1 cellular context compared by ENCODE assay signal in the genomic region with DNA sequence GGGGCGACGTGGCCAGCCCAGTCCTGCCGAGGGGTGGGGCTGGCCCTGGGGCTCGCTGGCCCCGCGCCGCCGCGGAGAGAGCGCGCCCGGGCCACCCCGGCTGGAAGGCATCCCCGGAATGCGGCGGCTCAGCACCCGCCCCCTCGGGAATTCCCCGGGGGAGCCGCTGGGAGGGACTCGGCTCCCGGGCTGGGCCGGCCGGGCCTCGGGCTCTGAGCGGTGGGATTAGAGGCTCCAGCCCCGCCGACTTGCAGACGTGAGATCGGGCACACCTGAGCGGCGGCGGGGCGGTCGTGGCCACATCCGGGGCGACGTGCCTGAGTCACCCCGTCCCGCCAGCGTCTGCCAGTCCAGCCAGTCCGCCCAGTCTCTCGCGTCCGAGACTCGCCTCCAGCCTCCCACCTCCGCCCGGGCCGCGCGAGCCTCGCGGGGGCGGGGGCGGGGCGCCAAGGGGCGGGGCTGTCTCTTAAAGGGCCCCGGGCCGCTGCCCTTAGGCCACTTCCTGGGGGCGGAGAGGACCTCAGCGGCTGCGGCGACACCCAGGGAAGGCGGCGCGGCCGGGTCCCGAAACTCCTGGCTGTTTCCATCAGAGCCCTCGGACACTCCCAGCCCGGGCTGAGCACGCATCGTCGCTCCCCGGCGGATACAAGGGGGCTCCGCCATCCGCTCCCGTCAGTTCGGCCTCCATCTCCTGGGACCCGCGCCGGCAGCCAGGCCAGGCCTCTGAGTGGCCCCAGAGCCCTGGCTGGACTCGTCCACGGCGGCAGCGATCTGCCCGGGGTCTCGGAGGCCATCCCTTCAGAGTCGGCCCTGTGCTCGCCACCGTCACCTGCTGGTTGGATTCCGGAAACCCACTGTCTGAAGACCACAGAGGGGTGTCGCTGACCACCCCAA.
TF ChIP-seq lines count a peak whose summit lies in the region.

A gene (plus strand): TSS at position 498 of the 894 bp plus-strand sequence.

TF ChIP-seq in HepG2, 621 proteins besides CTCF, POLR2A, EP300 and RAD21 (continued from another document):
- TF ChIP-seq, protein P1, sequence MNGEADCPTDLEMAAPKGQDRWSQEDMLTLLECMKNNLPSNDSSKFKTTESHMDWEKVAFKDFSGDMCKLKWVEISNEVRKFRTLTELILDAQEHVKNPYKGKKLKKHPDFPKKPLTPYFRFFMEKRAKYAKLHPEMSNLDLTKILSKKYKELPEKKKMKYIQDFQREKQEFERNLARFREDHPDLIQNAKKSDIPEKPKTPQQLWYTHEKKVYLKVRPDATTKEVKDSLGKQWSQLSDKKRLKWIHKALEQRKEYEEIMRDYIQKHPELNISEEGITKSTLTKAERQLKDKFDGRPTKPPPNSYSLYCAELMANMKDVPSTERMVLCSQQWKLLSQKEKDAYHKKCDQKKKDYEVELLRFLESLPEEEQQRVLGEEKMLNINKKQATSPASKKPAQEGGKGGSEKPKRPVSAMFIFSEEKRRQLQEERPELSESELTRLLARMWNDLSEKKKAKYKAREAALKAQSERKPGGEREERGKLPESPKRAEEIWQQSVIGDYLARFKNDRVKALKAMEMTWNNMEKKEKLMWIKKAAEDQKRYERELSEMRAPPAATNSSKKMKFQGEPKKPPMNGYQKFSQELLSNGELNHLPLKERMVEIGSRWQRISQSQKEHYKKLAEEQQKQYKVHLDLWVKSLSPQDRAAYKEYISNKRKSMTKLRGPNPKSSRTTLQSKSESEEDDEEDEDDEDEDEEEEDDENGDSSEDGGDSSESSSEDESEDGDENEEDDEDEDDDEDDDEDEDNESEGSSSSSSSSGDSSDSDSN (CRISPR knock-in tag; IDR thresholded peaks at IDR 0.05), result peak; percentile 81
- no peak; the same call in 1 of the 2 replicates for TF ChIP-seq CBFB (CRISPR knock-in tag; IDR thresholded peaks at IDR 0.05)
- no peak for TF ChIP-seq HNRNPUL1 (IDR thresholded peaks at IDR 0.05; ENCODE audit: low read depth, low read length)
- TF ChIP-seq ZNF121 (CRISPR knock-in tag; IDR thresholded peaks at IDR 0.05), result no peak
- TF ChIP-seq RCOR2 (CRISPR knock-in tag; IDR thresholded peaks at IDR 0.05), result 0 out of 2 replicates have a peak, but pooled peaks have one; percentile 18
- no peak; the same call in 1 of the 2 replicates for TF ChIP-seq ERF (CRISPR knock-in tag; IDR thresholded peaks at IDR 0.05)
- no peak for TF ChIP-seq CREM (IDR thresholded peaks at IDR 0.05)
- no peak for TF ChIP-seq CREM (CRISPR knock-in tag; IDR thresholded peaks at IDR 0.05)
- no peak for TF ChIP-seq ZNF430 (CRISPR knock-in tag; IDR thresholded peaks at IDR 0.05)
- TF ChIP-seq SCMH1 (CRISPR knock-in tag; IDR thresholded peaks at IDR 0.05; ENCODE audit: borderline replicate concordance), result no peak
- TF ChIP-seq HNRNPLL (IDR thresholded peaks at IDR 0.05; ENCODE audit: low read depth, low read length, poor library complexity, severe bottlenecking), result no peak
- TF ChIP-seq YEATS2 (CRISPR knock-in tag; IDR thresholded peaks at IDR 0.05; ENCODE audit: borderline replicate concordance), result 0 out of 2 replicates have a peak, but pooled peaks have one; percentile 27
- no peak for TF ChIP-seq RFX5 (IDR thresholded peaks at IDR 0.05; ENCODE audit: low read depth, low read length)
- no peak for TF ChIP-seq SIX4 (CRISPR knock-in tag; IDR thresholded peaks at IDR 0.05)
- no peak for TF ChIP-seq ZFP36 (IDR thresholded peaks at IDR 0.05; ENCODE audit: borderline replicate concordance, low read depth, low read length, partially characterized antibody)
- TF ChIP-seq, protein P2, sequence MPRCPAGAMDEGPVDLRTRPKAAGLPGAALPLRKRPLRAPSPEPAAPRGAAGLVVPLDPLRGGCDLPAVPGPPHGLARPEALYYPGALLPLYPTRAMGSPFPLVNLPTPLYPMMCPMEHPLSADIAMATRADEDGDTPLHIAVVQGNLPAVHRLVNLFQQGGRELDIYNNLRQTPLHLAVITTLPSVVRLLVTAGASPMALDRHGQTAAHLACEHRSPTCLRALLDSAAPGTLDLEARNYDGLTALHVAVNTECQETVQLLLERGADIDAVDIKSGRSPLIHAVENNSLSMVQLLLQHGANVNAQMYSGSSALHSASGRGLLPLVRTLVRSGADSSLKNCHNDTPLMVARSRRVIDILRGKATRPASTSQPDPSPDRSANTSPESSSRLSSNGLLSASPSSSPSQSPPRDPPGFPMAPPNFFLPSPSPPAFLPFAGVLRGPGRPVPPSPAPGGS (CRISPR knock-in tag; IDR thresholded peaks at IDR 0.05), result peak; percentile 97
- peak; percentile 7 for TF ChIP-seq YY1 (IDR thresholded peaks at IDR 0.05; ENCODE audit: insufficient read depth, insufficient replicate concordance, low read depth, low read length)
- no peak; the same call in 1 of the 2 replicates for TF ChIP-seq ZSCAN9 (CRISPR knock-in tag; IDR thresholded peaks at IDR 0.05; ENCODE audit: borderline replicate concordance)
- TF ChIP-seq ZNF777 (CRISPR knock-in tag; IDR thresholded peaks at IDR 0.05), result peak; percentile 81
- TF ChIP-seq CBX1 (IDR thresholded peaks at IDR 0.05; ENCODE audit: low read depth), result no peak
- no peak for TF ChIP-seq ZNF282 (IDR thresholded peaks at IDR 0.05; ENCODE audit: partially characterized antibody)
- TF ChIP-seq ZNF713 (CRISPR knock-in tag; IDR thresholded peaks at IDR 0.05), result no peak
- TF ChIP-seq ARNT2 (CRISPR knock-in tag; IDR thresholded peaks at IDR 0.05; ENCODE audit: low read depth), result peak; percentile 72
- TF ChIP-seq, protein P3, sequence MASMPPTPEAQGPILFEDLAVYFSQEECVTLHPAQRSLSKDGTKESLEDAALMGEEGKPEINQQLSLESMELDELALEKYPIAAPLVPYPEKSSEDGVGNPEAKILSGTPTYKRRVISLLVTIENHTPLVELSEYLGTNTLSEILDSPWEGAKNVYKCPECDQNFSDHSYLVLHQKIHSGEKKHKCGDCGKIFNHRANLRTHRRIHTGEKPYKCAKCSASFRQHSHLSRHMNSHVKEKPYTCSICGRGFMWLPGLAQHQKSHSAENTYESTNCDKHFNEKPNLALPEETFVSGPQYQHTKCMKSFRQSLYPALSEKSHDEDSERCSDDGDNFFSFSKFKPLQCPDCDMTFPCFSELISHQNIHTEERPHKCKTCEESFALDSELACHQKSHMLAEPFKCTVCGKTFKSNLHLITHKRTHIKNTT (CRISPR knock-in tag; IDR thresholded peaks at IDR 0.05), result no peak
- TF ChIP-seq ZFP41 (CRISPR knock-in tag; IDR thresholded peaks at IDR 0.05; ENCODE audit: borderline replicate concordance), result no peak; the same call in 1 of the 2 replicates
- peak; percentile 81 for TF ChIP-seq ZFX (CRISPR knock-in tag; IDR thresholded peaks at IDR 0.05; ENCODE audit: low read depth)
- TF ChIP-seq RXRA (CRISPR knock-in tag; IDR thresholded peaks at IDR 0.05), result no peak; the same call in 1 of the 2 replicates
- no peak for TF ChIP-seq ZNF737 (CRISPR knock-in tag; IDR thresholded peaks at IDR 0.05; ENCODE audit: borderline replicate concordance)
- TF ChIP-seq ZNF30 (CRISPR knock-in tag; IDR thresholded peaks at IDR 0.05), result no peak; the same call in 1 of the 2 replicates
- TF ChIP-seq MAZ (IDR thresholded peaks at IDR 0.05; ENCODE audit: borderline replicate concordance, low read depth, low read length), result peak; percentile 78
- no peak for TF ChIP-seq MAZ (CRISPR knock-in tag; IDR thresholded peaks at IDR 0.05; ENCODE audit: low read depth)
- TF ChIP-seq ZNF879 (CRISPR knock-in tag; IDR thresholded peaks at IDR 0.05), result peak; percentile 45
- no peak; the same call in 1 of the 2 replicates for TF ChIP-seq AKAP8 (CRISPR knock-in tag; IDR thresholded peaks at IDR 0.05)
- no peak for TF ChIP-seq KLF11 (CRISPR knock-in tag; IDR thresholded peaks at IDR 0.05)
- no peak for TF ChIP-seq ZNF10 (CRISPR knock-in tag; IDR thresholded peaks at IDR 0.05; ENCODE audit: borderline replicate concordance, low read depth)
- TF ChIP-seq SMAD1 (CRISPR knock-in tag; IDR thresholded peaks at IDR 0.05; ENCODE audit: borderline replicate concordance, low read depth), result no peak
- 0 out of 2 replicates have a peak, but pooled peaks have one; percentile 85 for TF ChIP-seq BRCA1 (CRISPR knock-in tag; IDR thresholded peaks at IDR 0.05)
- TF ChIP-seq STAT5B (CRISPR knock-in tag; IDR thresholded peaks at IDR 0.05), result no peak
- TF ChIP-seq, protein P4, sequence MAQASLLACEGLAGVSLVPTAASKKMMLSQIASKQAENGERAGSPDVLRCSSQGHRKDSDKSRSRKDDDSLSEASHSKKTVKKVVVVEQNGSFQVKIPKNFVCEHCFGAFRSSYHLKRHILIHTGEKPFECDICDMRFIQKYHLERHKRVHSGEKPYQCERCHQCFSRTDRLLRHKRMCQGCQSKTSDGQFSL (CRISPR knock-in tag; IDR thresholded peaks at IDR 0.05), result no peak
- TF ChIP-seq, protein P5, sequence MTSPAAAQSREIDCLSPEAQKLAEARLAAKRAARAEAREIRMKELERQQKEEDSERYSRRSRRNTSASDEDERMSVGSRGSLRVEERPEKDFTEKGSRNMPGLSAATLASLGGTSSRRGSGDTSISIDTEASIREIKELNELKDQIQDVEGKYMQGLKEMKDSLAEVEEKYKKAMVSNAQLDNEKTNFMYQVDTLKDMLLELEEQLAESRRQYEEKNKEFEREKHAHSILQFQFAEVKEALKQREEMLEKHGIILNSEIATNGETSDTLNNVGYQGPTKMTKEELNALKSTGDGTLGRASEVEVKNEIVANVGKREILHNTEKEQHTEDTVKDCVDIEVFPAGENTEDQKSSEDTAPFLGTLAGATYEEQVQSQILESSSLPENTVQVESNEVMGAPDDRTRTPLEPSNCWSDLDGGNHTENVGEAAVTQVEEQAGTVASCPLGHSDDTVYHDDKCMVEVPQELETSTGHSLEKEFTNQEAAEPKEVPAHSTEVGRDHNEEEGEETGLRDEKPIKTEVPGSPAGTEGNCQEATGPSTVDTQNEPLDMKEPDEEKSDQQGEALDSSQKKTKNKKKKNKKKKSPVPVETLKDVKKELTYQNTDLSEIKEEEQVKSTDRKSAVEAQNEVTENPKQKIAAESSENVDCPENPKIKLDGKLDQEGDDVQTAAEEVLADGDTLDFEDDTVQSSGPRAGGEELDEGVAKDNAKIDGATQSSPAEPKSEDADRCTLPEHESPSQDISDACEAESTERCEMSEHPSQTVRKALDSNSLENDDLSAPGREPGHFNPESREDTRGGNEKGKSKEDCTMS (CRISPR knock-in tag; conservative IDR thresholded peaks at IDR 0.05), result no peak
- TF ChIP-seq KLF16 (CRISPR knock-in tag; IDR thresholded peaks at IDR 0.05), result peak in 1 of 2 experiments; percentile 59; a peak in 2 of 4 replicates
- TF ChIP-seq ZNF17 (CRISPR knock-in tag; IDR thresholded peaks at IDR 0.05), result no peak
- TF ChIP-seq ZNF644 (CRISPR knock-in tag; IDR thresholded peaks at IDR 0.05; ENCODE audit: low read depth), result no peak
- no peak; the same call in 1 of the 2 replicates for TF ChIP-seq ZFP36L1 (CRISPR knock-in tag; IDR thresholded peaks at IDR 0.05)
- no peak for TF ChIP-seq HMG20B (CRISPR knock-in tag; conservative IDR thresholded peaks at IDR 0.05)
- no peak for TF ChIP-seq ONECUT2 (CRISPR knock-in tag; IDR thresholded peaks at IDR 0.05)
- TF ChIP-seq ZNF224 (CRISPR knock-in tag; IDR thresholded peaks at IDR 0.05), result no peak
- TF ChIP-seq TEAD3 (CRISPR knock-in tag; optimal IDR thresholded peaks at IDR 0.05; ENCODE audit: borderline replicate concordance), result peak; percentile 91
- TF ChIP-seq, protein P6, sequence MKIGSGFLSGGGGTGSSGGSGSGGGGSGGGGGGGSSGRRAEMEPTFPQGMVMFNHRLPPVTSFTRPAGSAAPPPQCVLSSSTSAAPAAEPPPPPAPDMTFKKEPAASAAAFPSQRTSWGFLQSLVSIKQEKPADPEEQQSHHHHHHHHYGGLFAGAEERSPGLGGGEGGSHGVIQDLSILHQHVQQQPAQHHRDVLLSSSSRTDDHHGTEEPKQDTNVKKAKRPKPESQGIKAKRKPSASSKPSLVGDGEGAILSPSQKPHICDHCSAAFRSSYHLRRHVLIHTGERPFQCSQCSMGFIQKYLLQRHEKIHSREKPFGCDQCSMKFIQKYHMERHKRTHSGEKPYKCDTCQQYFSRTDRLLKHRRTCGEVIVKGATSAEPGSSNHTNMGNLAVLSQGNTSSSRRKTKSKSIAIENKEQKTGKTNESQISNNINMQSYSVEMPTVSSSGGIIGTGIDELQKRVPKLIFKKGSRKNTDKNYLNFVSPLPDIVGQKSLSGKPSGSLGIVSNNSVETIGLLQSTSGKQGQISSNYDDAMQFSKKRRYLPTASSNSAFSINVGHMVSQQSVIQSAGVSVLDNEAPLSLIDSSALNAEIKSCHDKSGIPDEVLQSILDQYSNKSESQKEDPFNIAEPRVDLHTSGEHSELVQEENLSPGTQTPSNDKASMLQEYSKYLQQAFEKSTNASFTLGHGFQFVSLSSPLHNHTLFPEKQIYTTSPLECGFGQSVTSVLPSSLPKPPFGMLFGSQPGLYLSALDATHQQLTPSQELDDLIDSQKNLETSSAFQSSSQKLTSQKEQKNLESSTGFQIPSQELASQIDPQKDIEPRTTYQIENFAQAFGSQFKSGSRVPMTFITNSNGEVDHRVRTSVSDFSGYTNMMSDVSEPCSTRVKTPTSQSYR (CRISPR knock-in tag; IDR thresholded peaks at IDR 0.05; ENCODE audit: borderline replicate concordance), result no peak
- TF ChIP-seq, protein P7, sequence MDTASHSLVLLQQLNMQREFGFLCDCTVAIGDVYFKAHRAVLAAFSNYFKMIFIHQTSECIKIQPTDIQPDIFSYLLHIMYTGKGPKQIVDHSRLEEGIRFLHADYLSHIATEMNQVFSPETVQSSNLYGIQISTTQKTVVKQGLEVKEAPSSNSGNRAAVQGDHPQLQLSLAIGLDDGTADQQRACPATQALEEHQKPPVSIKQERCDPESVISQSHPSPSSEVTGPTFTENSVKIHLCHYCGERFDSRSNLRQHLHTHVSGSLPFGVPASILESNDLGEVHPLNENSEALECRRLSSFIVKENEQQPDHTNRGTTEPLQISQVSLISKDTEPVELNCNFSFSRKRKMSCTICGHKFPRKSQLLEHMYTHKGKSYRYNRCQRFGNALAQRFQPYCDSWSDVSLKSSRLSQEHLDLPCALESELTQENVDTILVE (CRISPR knock-in tag; IDR thresholded peaks at IDR 0.05), result no peak
- TF ChIP-seq KDM6A (CRISPR knock-in tag; IDR thresholded peaks at IDR 0.05; ENCODE audit: low read depth), result no peak
